10 cellular contexts compared by ENCODE assay signal in genomic region chr2:1390118-1390517, GRCh38. TPM values are rescaled to one million over a fixed set of nuclear protein-coding genes. Genes with fewer than 3 reads are reported as not detected.
"Had no signal": no experiment of that assay in that cellular context is flagged by ENCODE, and none has a peak within 500 bp of the region (broad histone marks: within the 10 kb centered on the region; RNA-seq: fewer than 3 reads in every experiment).

No MANE protein-coding gene starts in this region.

RNA-seq across cellular contexts. Expression of gene TPO, which starts 23.1 kb away (rescaled TPM):
- total RNA-seq: hepatocyte, kidney, kidney epithelial cell, left lobe of liver, liver, lung microvascular endothelial cell, mammary epithelial cell, mesothelial cell of epicardium, myocyte had no signal
- polyA plus RNA-seq: immature natural killer cell, liver, mammary epithelial cell had no signal
